8 cellular contexts compared by ENCODE assay signal in genomic region chr1:205121660-205122488, GRCh38. TPM values are rescaled to one million over a fixed set of nuclear protein-coding genes. Genes with fewer than 3 reads are reported as not detected.
A peak's percentile ranks its signal among the peaks of the same experiment; 100 is the strongest.
DNase-seq lines count a peak whose midpoint lies in the region; TF ChIP-seq lines count a peak whose summit lies in the region.

RBBP5 (minus strand) TSS chr1:205121978; CDS start chr1:205121873, 105 bp downstream.

- H3K4me3 ChIP-seq in H7 (ENCODE audit: insufficient read depth, low read depth, low read length) (peak within 1 kb of the TSS; percentile 99), fibroblast of villous mesenchyme (ENCODE audit: low read depth, low read length) (peak within 1 kb of the TSS; percentile 84)

- in situ Hi-C loops in G401 (cut with HindIII; ENCODE audit: low sequenced_read_pairs), result no loop called here

- peaks cover 1% of the 10 kb centered on the region for H3K36me3 ChIP-seq in H7 (replicated peaks; ENCODE audit: control insufficient read depth, insufficient read depth, low read length)

- H3K9me3 Mint-ChIP-seq in neural crest cell, result no peaks in the 10 kb centered on the region

- H3K27ac Mint-ChIP-seq in neural crest cell (ENCODE audit: unreplicated experiment), result peak within 1 kb of the TSS; percentile 100

- peak; percentile 75 for TF ChIP-seq CTCF in fibroblast of villous mesenchyme (IDR thresholded peaks at IDR 0.05; ENCODE audit: insufficient read depth, low read depth, low read length)
- TF ChIP-seq CTCF in neural crest cell (conservative IDR thresholded peaks at IDR 0.05), result peak; percentile 65

- no peaks in the 10 kb centered on the region for H3K27me3 ChIP-seq in H7 (ENCODE audit: control insufficient read depth, insufficient read depth, low read length)

- DNase-seq in G401 (ENCODE audit: low spot score) (peak; percentile 96), H7 (peak; percentile 84), M059J (ENCODE audit: low read depth) (peak; percentile 94), SHP77 treated with DMSO at 0.1 percent for 48 hours (lab: John Stamatoyannopoulos, UW) (peak; percentile 85), activated gamma-delta T cell (lab: John Stamatoyannopoulos, UW) (peak; percentile 87), fibroblast of villous mesenchyme (ENCODE audit: low read depth) (peak; percentile 99), neural crest cell (ENCODE audit: low read depth, low spot score) (peak; percentile 89), stromal cell of bone marrow (ENCODE audit: low read depth) (peak; percentile 92)

- H3K27me3 Mint-ChIP-seq in neural crest cell (ENCODE audit: low read depth), result no peaks in the 10 kb centered on the region

- H3K4me1 Mint-ChIP-seq in neural crest cell, result peaks cover 31% of the 10 kb centered on the region

- no peaks in the 10 kb centered on the region for H3K36me3 Mint-ChIP-seq in neural crest cell (ENCODE audit: low read depth)

- peak within 1 kb of the TSS; percentile 99 for H3K4me3 Mint-ChIP-seq in neural crest cell

RNA-seq across cellular contexts. Expression of gene RBBP5, which starts in this region (rescaled TPM):
- total RNA-seq in G401 (2014; rRNA removed; shearing (Covaris generic)), result 21.7 and 33.5 TPM in 2 replicates
- 21.7 and 24.6 TPM in 2 replicates for total RNA-seq in H7 (2014; rRNA removed; shearing (Covaris generic))
- 25.5 and 27.6 TPM in 2 replicates for total RNA-seq in M059J (2014; rRNA removed; shearing (Covaris generic))
- total RNA-seq in fibroblast of villous mesenchyme, result 14.2 and 22.5 TPM in 2 replicates
- 22.8 and 24.1 TPM in 2 replicates for total RNA-seq in neural crest cell

Comparison
In these comparisons a context has a peak if more than half of its experiments do, and no peak if none do; other contexts are left out.
1. Peak in every context shown above with its lines: DNase-seq and H3K4me3 ChIP-seq.